21 cellular contexts compared by ENCODE assay signal in genomic region chr2:197241153-197241552, GRCh38.
DNase-seq lines count a peak whose midpoint lies in the region; ATAC-seq and TF ChIP-seq lines count a peak whose summit lies in the region.
"Had no signal": no experiment of that assay in that cellular context is flagged by ENCODE, and none has a peak within 500 bp of the region (broad histone marks: within the 10 kb centered on the region; RNA-seq: fewer than 3 reads in every experiment).

No MANE protein-coding gene starts in this region.

- H3K4me2 ChIP-seq in Karpas-422 (ENCODE audit: low read depth, low read length, poor library complexity, severe bottlenecking), result peak overlapping the region; percentile 72

- no peak for DNase-seq in activated T-cell treated with anti-CD3 and anti-CD28 coated beads, Interleukin-2, amount 50 U/mL, for 72 hours
- no peak for DNase-seq in activated T-cell treated with anti-CD3 and anti-CD28 coated beads, Interleukin-2, amount 50 U/mL, for 48 hours
- no peak for DNase-seq in Karpas-422
- DNase-seq in activated naive CD8-positive, alpha-beta T cell treated with anti-CD3 and anti-CD28 coated beads, Interleukin-2, amount 10 ng/mL, durations not matched to agents 7 days and 5 days, result no peak
- DNase-seq in spleen, result no peak
- DNase-seq in activated CD4-positive, CD25-positive, alpha-beta regulatory T cell (lab: John Stamatoyannopoulos, UW), result no peak
- DNase-seq in SKM-1 treated with dmso at 0.1 percent for 144 hours (lab: John Stamatoyannopoulos, UW; ENCODE audit: unreplicated experiment), result no peak
- no peak for DNase-seq in NCI-H524 (lab: John Stamatoyannopoulos, UW)
- DNase-seq: dorsolateral prefrontal cortex; left ventricle myocardium inferior; NCI-H1105; NCI-H2171; NCI-H774; pancreas; stimulated activated CD4-positive, alpha-beta T cell treated with anti-CD3 and anti-CD28 coated beads, Interleukin-2, amount 100 ng/mL, for 24 hours had no signal

- ATAC-seq in activated T-cell treated with anti-CD3 and anti-CD28 coated beads, Interleukin-2, amount 50 U/mL, for 72 hours (replicated peaks in 1 of 2), result no peak
- ATAC-seq in activated naive CD8-positive, alpha-beta T cell treated with anti-CD3 and anti-CD28 coated beads, Interleukin-2, amount 10 ng/mL, durations not matched to agents 7 days and 5 days (ENCODE audit: low read depth), result no peak
- ATAC-seq: esophagus mucosa, Panc1, pancreas, sciatic nerve had no signal

- H3K79me2 ChIP-seq in Karpas-422 (ENCODE audit: low read length), result peaks cover 92% of the 10 kb centered on the region

- peak overlapping the region; percentile 12 for H3K9ac ChIP-seq in Karpas-422 (ENCODE audit: low read length)

- H4K20me1 ChIP-seq in Karpas-422 (ENCODE audit: insufficient read depth, low read depth, low read length), result no peaks in the 10 kb centered on the region

- no peak for TF ChIP-seq CTCF in spleen (IDR thresholded peaks at IDR 0.05 in 8 of 11, conservative IDR thresholded peaks at IDR 0.05 in 3 of 11)

- H3K36me3 ChIP-seq in Karpas-422 (ENCODE audit: insufficient read depth, low read length), result no peaks in the 10 kb centered on the region; the same call in 1 of the 2 replicates
- no peaks in the 10 kb centered on the region for H3K36me3 ChIP-seq in spleen
- H3K36me3 ChIP-seq: breast epithelium, left ventricle myocardium inferior, pancreas, suprapubic skin had no signal

- H3K9me3 ChIP-seq in Karpas-422 (ENCODE audit: low read length) (no peaks in the 10 kb centered on the region), spleen (no peaks in the 10 kb centered on the region)
- H3K9me3 ChIP-seq: breast epithelium, left ventricle myocardium inferior, pancreas, suprapubic skin had no signal

- H2AFZ ChIP-seq in Karpas-422 (ENCODE audit: low read length), result no peak overlapping the region

- no peaks in the 10 kb centered on the region for H3K27me3 ChIP-seq in Karpas-422 (ENCODE audit: low read length)
- no peaks in the 10 kb centered on the region for H3K27me3 ChIP-seq in spleen (replicated peaks in 1 of 7)
- H3K27me3 ChIP-seq: breast epithelium, dorsolateral prefrontal cortex, pancreas, suprapubic skin had no signal

- H3K36me3 Mint-ChIP-seq in activated T-cell treated with anti-CD3 and anti-CD28 coated beads, Interleukin-2, amount 50 U/mL, for 72 hours (ENCODE audit: insufficient read depth in 2 of 2), result no peaks in the 10 kb centered on the region
- H3K36me3 Mint-ChIP-seq in activated naive CD8-positive, alpha-beta T cell treated with anti-CD3 and anti-CD28 coated beads, Interleukin-2, amount 10 ng/mL, durations not matched to agents 7 days and 5 days, result peaks cover 16% of the 10 kb centered on the region

- H3K4me3 ChIP-seq in Karpas-422 (ENCODE audit: low read length) (peak overlapping the region; percentile 24), spleen (no peak overlapping the region)
- H3K4me3 ChIP-seq: breast epithelium, dorsolateral prefrontal cortex, left ventricle myocardium inferior, pancreas, SK-N-MC, suprapubic skin had no signal

- H3K27me3 Mint-ChIP-seq in activated T-cell treated with anti-CD3 and anti-CD28 coated beads, Interleukin-2, amount 50 U/mL, for 72 hours (ENCODE audit: low read depth), result no peaks in the 10 kb centered on the region
- no peaks in the 10 kb centered on the region for H3K27me3 Mint-ChIP-seq in activated naive CD8-positive, alpha-beta T cell treated with anti-CD3 and anti-CD28 coated beads, Interleukin-2, amount 10 ng/mL, durations not matched to agents 7 days and 5 days

- H3K27ac ChIP-seq in Karpas-422 (ENCODE audit: low read length) (peak overlapping the region; percentile 77), spleen (peak overlapping the region in 5 of 8 donors; percentile 79 to 89 (median 86))
- H3K27ac ChIP-seq: breast epithelium, left ventricle myocardium inferior, pancreas, SK-N-MC, suprapubic skin had no signal

- POLR2A ChIA-PET in activated naive CD8-positive, alpha-beta T cell treated with anti-CD3 and anti-CD28 coated beads, Interleukin-2, amount 10 ng/mL, durations not matched to agents 7 days and 5 days (lab: Charles Lee), result interaction anchor here (1.0 to 5.9 kb wide), 7 partner anchors 8 to 66 kb away, joined by 3 to 61 read pairs (median 5); partner anchors contain the start of gene ANKRD44

- intact Hi-C loops in spleen (cut with DNase I; ENCODE audit: low total_unique reads), result no loop called here

- H3K4me3 Mint-ChIP-seq in activated T-cell treated with anti-CD3 and anti-CD28 coated beads, Interleukin-2, amount 50 U/mL, for 72 hours, result peak overlapping the region; percentile 69 to 93
- peak overlapping the region; percentile 92 for H3K4me3 Mint-ChIP-seq in activated naive CD8-positive, alpha-beta T cell treated with anti-CD3 and anti-CD28 coated beads, Interleukin-2, amount 10 ng/mL, durations not matched to agents 7 days and 5 days

- peaks cover 74% of the 10 kb centered on the region for H3K4me1 ChIP-seq in Karpas-422 (ENCODE audit: low read length)
- H3K4me1 ChIP-seq in spleen, result peaks cover 46 to 100% (median 90%) of the 10 kb centered on the region in 6 donors
- H3K4me1 ChIP-seq: breast epithelium, pancreas had no signal

- TF ChIP-seq POLR2A in spleen (IDR thresholded peaks at IDR 0.05), result no peak

- H3K9me2 ChIP-seq in Karpas-422 (replicated peaks; ENCODE audit: insufficient read depth, low read length), result no peaks in the 10 kb centered on the region

- H3K9me3 Mint-ChIP-seq in activated T-cell treated with anti-CD3 and anti-CD28 coated beads, Interleukin-2, amount 50 U/mL, for 72 hours, result no peaks in the 10 kb centered on the region
- no peaks in the 10 kb centered on the region for H3K9me3 Mint-ChIP-seq in activated naive CD8-positive, alpha-beta T cell treated with anti-CD3 and anti-CD28 coated beads, Interleukin-2, amount 10 ng/mL, durations not matched to agents 7 days and 5 days

- 28 to 81% (median 57%) methylated on average over 1 of the region's 1 CpG for WGBS in spleen, 5 donors

- H3K4me1 Mint-ChIP-seq in activated T-cell treated with anti-CD3 and anti-CD28 coated beads, Interleukin-2, amount 50 U/mL, for 72 hours (ENCODE audit: low read depth), result peaks cover 88% of the 10 kb centered on the region
- H3K4me1 Mint-ChIP-seq in activated naive CD8-positive, alpha-beta T cell treated with anti-CD3 and anti-CD28 coated beads, Interleukin-2, amount 10 ng/mL, durations not matched to agents 7 days and 5 days, result peaks cover 69% of the 10 kb centered on the region

- peak overlapping the region; percentile 91 for H3K27ac Mint-ChIP-seq in activated T-cell treated with anti-CD3 and anti-CD28 coated beads, Interleukin-2, amount 50 U/mL, for 72 hours
- H3K27ac Mint-ChIP-seq in activated naive CD8-positive, alpha-beta T cell treated with anti-CD3 and anti-CD28 coated beads, Interleukin-2, amount 10 ng/mL, durations not matched to agents 7 days and 5 days, result peak overlapping the region; percentile 91
